Comparison of ENCODE assay signal across 21 cellular contexts in genomic region chr22:28978863-28979799, GRCh38.
DNase-seq lines count a peak whose midpoint lies in the region; ATAC-seq, FAIRE-seq and TF ChIP-seq lines count a peak whose summit lies in the region.
"Had no signal": no experiment of that assay in that cellular context is flagged by ENCODE, and none has a peak within 500 bp of the region (broad histone marks: within the 10 kb centered on the region; RNA-seq: fewer than 3 reads in every experiment).

No MANE protein-coding gene starts in this region.

- H3K4me2 ChIP-seq in PC-3 (ENCODE audit: low read length), result no peak overlapping the region

- no TSS peak for BruUV-seq in Caco-2 (replicated peaks; lab: Mats Ljungman, UMichigan)
- no TSS peak for BruUV-seq in PC-3 (replicated peaks; lab: Mats Ljungman, UMichigan)

- H2AFZ ChIP-seq in PC-3 (ENCODE audit: low read length), result no peak overlapping the region

- H3K9ac ChIP-seq in PC-3 (ENCODE audit: low read length) (no peak overlapping the region), kidney (ENCODE audit: low read length in 2 of 2) (no peak overlapping the region)

- peaks cover 69% of the 10 kb centered on the region for H3K4me1 Mint-ChIP-seq in Caco-2 (ENCODE audit: low read depth, unreplicated experiment)

- DNase-seq in Caco-2 (no peak), PC-3 (no peak), kidney (no peak), psoas muscle (no peak), medulla oblongata (ENCODE audit: extremely low spot score) (no peak), LoVo (ENCODE audit: low spot score) (no peak), OCI-M2 (lab: John Stamatoyannopoulos, UW; ENCODE audit: unreplicated experiment) (no peak)
- DNase-seq: activated CD8-positive, alpha-beta T cell treated with anti-CD3 and anti-CD28 coated beads, Interleukin-2, amount 10 ng/mL, durations not matched to agents 7 days and 5 days; activated naive CD4-positive, alpha-beta T cell treated with anti-CD3 and anti-CD28 coated beads, Interleukin-2, amount 50 U/mL, for 16 hours; activated T-cell treated with anti-CD3 and anti-CD28 coated beads, Interleukin-2, amount 50 U/mL, for 4 hours; CD8-positive, alpha-beta T cell; Kasumi-1; lower lobe of right lung; natural killer cell; NCI-H1436 treated with DMSO at 0.1 percent for 48 hours; NCI-H82; stimulated activated naive CD4-positive, alpha-beta T cell; transverse colon had no signal

- no peaks in the 10 kb centered on the region for H3K9me2 ChIP-seq in PC-3 (replicated peaks; ENCODE audit: low read length)

- TF ChIP-seq CTCF in Caco-2 (IDR thresholded peaks at IDR 0.05; ENCODE audit: insufficient read depth in 1 of 2, low read depth in 1 of 2, low read length in 1 of 2, severe bottlenecking in 1 of 2, unreplicated experiment in 1 of 2) (no peak), PC-3 (conservative IDR thresholded peaks at IDR 0.05; ENCODE audit: low read depth, low read length) (no peak), kidney (IDR thresholded peaks at IDR 0.05; ENCODE audit: borderline replicate concordance, extremely low read depth, insufficient read depth) (no peak), psoas muscle (IDR thresholded peaks at IDR 0.05) (no peak)

- intact Hi-C loops in Caco-2 (cut with micrococcal nuclease; ENCODE audit: unreplicated experiment) (no loop called here), PC-3 (cut with micrococcal nuclease) (loop anchor here (10.0 kb wide), 1 partner anchor 94 kb away; the partner anchor contains the start of gene ZNRF3), kidney (cut with DNase I) (no loop called here), psoas muscle (cut with DNase I) (loop anchor here (5.0 kb wide), 2 partner anchors 57 to 97 kb away; partner anchors contain the start of gene ZNRF3 (in 1 of the 2))

- POLR2A ChIA-PET in Caco-2 (lab: Charles Lee), result no interaction called here
- POLR2A ChIA-PET in PC-3 (lab: Charles Lee; ENCODE audit: unreplicated experiment), result no interaction called here

- peak overlapping the region; percentile 29 for H3K27ac Mint-ChIP-seq in Caco-2 (ENCODE audit: unreplicated experiment)
- H3K27ac Mint-ChIP-seq: activated CD8-positive, alpha-beta T cell treated with anti-CD3 and anti-CD28 coated beads, Interleukin-2, amount 10 ng/mL, durations not matched to agents 7 days and 5 days; CD8-positive, alpha-beta T cell; dendritic cell treated with granulocyte-macrophage colony-stimulating factor and Interleukin-4, amounts not matched to agents 40 ng/mL and 50 ng/mL, for 4 days; natural killer cell; T-helper 2 cell treated with Interferon-gamma antibody and Interleukin-4, amounts not matched to agents 5 μg/mL and 100 μg/mL, for 36 hours had no signal

- ATAC-seq in PC-3 (peak; percentile 31; the same call in 1 of the 2 replicates), psoas muscle (peak; percentile 79 to 86 (median 84)), HG03439 (IDR thresholded peaks at IDR 0.05; ENCODE audit: unreplicated experiment) (no peak)
- ATAC-seq: activated CD8-positive, alpha-beta T cell treated with anti-CD3 and anti-CD28 coated beads, Interleukin-2, amount 10 ng/mL, durations not matched to agents 7 days and 5 days; activated T-cell treated with anti-CD3 and anti-CD28 coated beads, Interleukin-2, amount 50 U/mL, for 4 hours; CD8-positive, alpha-beta T cell; natural killer cell had no signal

- 31 to 62% (median 36%) methylated on average over 4 of the region's 4 CpGs for WGBS in psoas muscle, 3 donors

- CTCF ChIA-PET in Caco-2 (lab: Charles Lee), result no interaction called here
- CTCF ChIA-PET in PC-3 (lab: Charles Lee), result no interaction called here

- no peaks in the 10 kb centered on the region for H3K27me3 Mint-ChIP-seq in Caco-2 (ENCODE audit: insufficient read depth, unreplicated experiment)

- H3K9me3 ChIP-seq in Caco-2 (no peaks in the 10 kb centered on the region), PC-3 (ENCODE audit: low read length) (no peaks in the 10 kb centered on the region), kidney (ENCODE audit: control insufficient read depth in 1 of 2, low read length in 2 of 2) (no peaks in the 10 kb centered on the region), psoas muscle (no peaks in the 10 kb centered on the region)
- H3K9me3 ChIP-seq: lower lobe of right lung, transverse colon had no signal

- H4K20me1 ChIP-seq in PC-3 (ENCODE audit: low read length), result peaks cover 3% of the 10 kb centered on the region; the same call in 1 of the 2 replicates

- H3F3A ChIP-seq in PC-3 (ENCODE audit: low read length, unreplicated experiment), result no peaks in the 10 kb centered on the region

- no peak for FAIRE-seq in kidney (lab: Jason Lieb, UNC)

- peaks cover 27% of the 10 kb centered on the region for H3K36me3 Mint-ChIP-seq in Caco-2 (ENCODE audit: insufficient read depth, unreplicated experiment)
- H3K36me3 Mint-ChIP-seq: CD8-positive, alpha-beta T cell; natural killer cell had no signal

- H3K4me3 Mint-ChIP-seq in Caco-2 (ENCODE audit: unreplicated experiment), result no peak overlapping the region
- H3K4me3 Mint-ChIP-seq: activated CD8-positive, alpha-beta T cell treated with anti-CD3 and anti-CD28 coated beads, Interleukin-2, amount 10 ng/mL, durations not matched to agents 7 days and 5 days; activated T-cell treated with anti-CD3 and anti-CD28 coated beads, Interleukin-2, amount 50 U/mL, for 4 hours; CD8-positive, alpha-beta T cell; dendritic cell treated with granulocyte-macrophage colony-stimulating factor and Interleukin-4, amounts not matched to agents 40 ng/mL and 50 ng/mL, for 4 days; natural killer cell; T-helper 2 cell treated with Interferon-gamma antibody and Interleukin-4, amounts not matched to agents 5 μg/mL and 100 μg/mL, for 36 hours had no signal

- H3K9me3 Mint-ChIP-seq in Caco-2 (ENCODE audit: unreplicated experiment), result no peaks in the 10 kb centered on the region
- H3K9me3 Mint-ChIP-seq: activated T-cell treated with anti-CD3 and anti-CD28 coated beads, Interleukin-2, amount 50 U/mL, for 4 hours; CD8-positive, alpha-beta T cell; dendritic cell treated with granulocyte-macrophage colony-stimulating factor and Interleukin-4, amounts not matched to agents 40 ng/mL and 50 ng/mL, for 4 days; natural killer cell; T-helper 2 cell treated with Interferon-gamma antibody and Interleukin-4, amounts not matched to agents 5 μg/mL and 100 μg/mL, for 36 hours had no signal

- no peak overlapping the region for H3K4me3 ChIP-seq in Caco-2 (ENCODE audit: low read depth, low read length)
- H3K4me3 ChIP-seq in PC-3 (ENCODE audit: low read length), result no peak overlapping the region
- H3K4me3 ChIP-seq in kidney (ENCODE audit: low read length in 2 of 2), result no peak overlapping the region
- H3K4me3 ChIP-seq in psoas muscle, result no peak overlapping the region
- H3K4me3 ChIP-seq: lower lobe of right lung, transverse colon had no signal

- H3K36me3 ChIP-seq in Caco-2 (ENCODE audit: control insufficient read depth, insufficient read depth, low read length), result no peaks in the 10 kb centered on the region
- no peaks in the 10 kb centered on the region for H3K36me3 ChIP-seq in PC-3 (ENCODE audit: low read depth, low read length)
- no peaks in the 10 kb centered on the region for H3K36me3 ChIP-seq in kidney (ENCODE audit: control insufficient read depth in 1 of 2, insufficient read depth in 2 of 2, low read length in 2 of 2)
- no peaks in the 10 kb centered on the region for H3K36me3 ChIP-seq in psoas muscle (ENCODE audit: insufficient read depth in 1 of 2, low read depth in 1 of 2)
- H3K36me3 ChIP-seq: lower lobe of right lung, transverse colon had no signal

- no peaks in the 10 kb centered on the region for H3K27me3 ChIP-seq in Caco-2 (replicated peaks; ENCODE audit: control insufficient read depth, insufficient read depth, low read length)
- H3K27me3 ChIP-seq in PC-3 (ENCODE audit: low read length), result no peaks in the 10 kb centered on the region
- H3K27me3 ChIP-seq in psoas muscle (ENCODE audit: insufficient read depth in 3 of 3, low read length in 2 of 3), result no peaks in the 10 kb centered on the region
- H3K27me3 ChIP-seq: transverse colon had no signal

- H3K4me1 ChIP-seq in Caco-2 (peaks cover 81% of the 10 kb centered on the region), PC-3 (ENCODE audit: insufficient read depth, low read length) (peaks cover 26% of the 10 kb centered on the region), kidney (ENCODE audit: control insufficient read depth in 1 of 2, insufficient read depth in 1 of 2, low read depth in 1 of 2, low read length in 2 of 2) (peaks cover 21 to 41% of the 10 kb centered on the region in 2 donors), psoas muscle (peaks cover 58% of the 10 kb centered on the region)

- H3K79me2 ChIP-seq in PC-3 (ENCODE audit: low read length), result peaks cover 13% of the 10 kb centered on the region

- H3K27ac ChIP-seq in PC-3 (ENCODE audit: low read length), result no peak overlapping the region
- H3K27ac ChIP-seq in kidney (ENCODE audit: low read depth in 2 of 2, low read length in 2 of 2), result peak overlapping the region; percentile 36 to 56
- H3K27ac ChIP-seq in psoas muscle, result peak overlapping the region; percentile 86
- H3K27ac ChIP-seq: transverse colon had no signal

Comparison
In these comparisons a context has a peak if more than half of its experiments do, and no peak if none do; other contexts are left out.
1. intact Hi-C loops: an anchor here in PC-3 (10.0 kb wide) and psoas muscle (5.0 kb wide); none called in Caco-2 and kidney.